Comparison of ENCODE assay signal across 32 cellular contexts in genomic region chr11:124225471-124225870, GRCh38. TPM values are rescaled to one million over a fixed set of nuclear protein-coding genes. Genes with fewer than 3 reads are reported as not detected.
"Had no signal": no experiment of that assay in that cellular context is flagged by ENCODE, and none has a peak within 500 bp of the region (broad histone marks: within the 10 kb centered on the region; RNA-seq: fewer than 3 reads in every experiment).

No MANE protein-coding gene starts in this region.

- H3K4me3 Mint-ChIP-seq: stimulated activated effector memory CD8-positive, alpha-beta T cell treated with anti-CD3 and anti-CD28 coated beads, Interleukin-12 subunit alpha, Interleukin-12 subunit beta, amount 100 ng/mL, for 72 hours; stimulated activated memory B cell treated with anti-CD40 and anti-IgM and Interleukin-4, amounts not matched to agents 10 μg/mL and 1 μg/mL and 100 μg/mL, for 72 hours; stimulated activated naive B cell treated with anti-CD40 and anti-IgM and Interleukin-4, amounts not matched to agents 10 μg/mL and 1 μg/mL and 100 μg/mL, for 72 hours; stimulated activated naive CD8-positive, alpha-beta T cell treated with anti-CD3 and anti-CD28 coated beads, Interleukin-15, amount 100 ng/mL, for 72 hours; stimulated activated naive CD8-positive, alpha-beta T cell treated with anti-CD3 and anti-CD28 coated beads, Interleukin-15, Interleukin-2, amounts not matched to agents 100 ng/mL and 50 ng/mL, for 24 hours; type B pancreatic cell had no signal

- H3K27ac Mint-ChIP-seq: stimulated activated effector memory CD8-positive, alpha-beta T cell treated with anti-CD3 and anti-CD28 coated beads, Interleukin-12 subunit alpha, Interleukin-12 subunit beta, amount 100 ng/mL, for 72 hours; stimulated activated memory B cell treated with anti-CD40 and anti-IgM and Interleukin-4, amounts not matched to agents 10 μg/mL and 1 μg/mL and 100 μg/mL, for 72 hours; stimulated activated naive B cell treated with anti-CD40 and anti-IgM and Interleukin-4, amounts not matched to agents 10 μg/mL and 1 μg/mL and 100 μg/mL, for 72 hours; stimulated activated naive CD8-positive, alpha-beta T cell treated with anti-CD3 and anti-CD28 coated beads, Interleukin-15, amount 100 ng/mL, for 72 hours; stimulated activated naive CD8-positive, alpha-beta T cell treated with anti-CD3 and anti-CD28 coated beads, Interleukin-15, Interleukin-2, amounts not matched to agents 100 ng/mL and 50 ng/mL, for 24 hours; type B pancreatic cell had no signal

- H3K4me3 ChIP-seq: stomach, suprapubic skin, testis, thoracic aorta, thyroid gland, tibial artery, tibial nerve, transverse colon, upper lobe of left lung, upper lobe of right lung, uterus, vagina had no signal

- H3K4me1 Mint-ChIP-seq: stimulated activated effector memory CD8-positive, alpha-beta T cell treated with anti-CD3 and anti-CD28 coated beads, Interleukin-12 subunit alpha, Interleukin-12 subunit beta, amount 100 ng/mL, for 72 hours; stimulated activated memory B cell treated with anti-CD40 and anti-IgM and Interleukin-4, amounts not matched to agents 10 μg/mL and 1 μg/mL and 100 μg/mL, for 72 hours; stimulated activated naive B cell treated with anti-CD40 and anti-IgM and Interleukin-4, amounts not matched to agents 10 μg/mL and 1 μg/mL and 100 μg/mL, for 72 hours; stimulated activated naive CD8-positive, alpha-beta T cell treated with anti-CD3 and anti-CD28 coated beads, Interleukin-15, amount 100 ng/mL, for 72 hours had no signal

- H3K36me3 ChIP-seq: stomach, suprapubic skin, thoracic aorta, thyroid gland, tibial artery, tibial nerve, transverse colon, upper lobe of left lung, upper lobe of right lung, uterus, vagina had no signal

- DNase-seq: stimulated activated CD4-positive, alpha-beta T cell treated with anti-CD3 and anti-CD28 coated beads, Interleukin-2, amount 100 ng/mL, for 48 hours; stimulated activated CD4-positive, alpha-beta T cell treated with anti-CD3 and anti-CD28 coated beads, Interleukin-4, amount 100 ng/mL, for 1 hour; stimulated activated CD4-positive, alpha-beta T cell treated with anti-CD3 and anti-CD28 coated beads, Interleukin-4, amount 100 ng/mL, for 24 hours; stimulated activated CD4-positive, alpha-beta T cell treated with anti-CD3 and anti-CD28 coated beads, Interleukin-4, amount 100 ng/mL, for 4 hours; stimulated activated CD8-positive, alpha-beta memory T cell treated with anti-CD3 and anti-CD28 coated beads, Interleukin-4, amount 100 ng/mL, for 48 hours; stimulated activated naive B cell treated with anti-CD40 and anti-IgM and Interleukin-4, amounts not matched to agents 10 μg/mL and 1 μg/mL and 100 μg/mL, for 72 hours; stimulated activated naive CD4-positive, alpha-beta T cell; stimulated activated naive CD4-positive, alpha-beta T cell treated with Interleukin-2 at 50 U/mL for 16 hours; stimulated activated naive CD8-positive, alpha-beta T cell treated with anti-CD3 and anti-CD28 coated beads, Interleukin-15, amount 100 ng/mL, for 72 hours; stimulated activated naive CD8-positive, alpha-beta T cell treated with anti-CD3 and anti-CD28 coated beads, Interleukin-15, Interleukin-2, amounts not matched to agents 100 U/mL and 50 U/mL, for 24 hours; stomach; testis; thyroid gland; transverse colon; upper lobe of left lung; upper lobe of right lung; uterus had no signal

- H3K36me3 Mint-ChIP-seq: stimulated activated effector memory CD8-positive, alpha-beta T cell treated with anti-CD3 and anti-CD28 coated beads, Interleukin-12 subunit alpha, Interleukin-12 subunit beta, amount 100 ng/mL, for 72 hours; stimulated activated memory B cell treated with anti-CD40 and anti-IgM and Interleukin-4, amounts not matched to agents 10 μg/mL and 1 μg/mL and 100 μg/mL, for 72 hours; stimulated activated naive B cell treated with anti-CD40 and anti-IgM and Interleukin-4, amounts not matched to agents 10 μg/mL and 1 μg/mL and 100 μg/mL, for 72 hours; type B pancreatic cell had no signal

- H3K9me3 Mint-ChIP-seq: stimulated activated naive CD8-positive, alpha-beta T cell treated with anti-CD3 and anti-CD28 coated beads, Interleukin-15, Interleukin-2, amounts not matched to agents 100 ng/mL and 50 ng/mL, for 24 hours; type B pancreatic cell had no signal

- H3K27me3 Mint-ChIP-seq: stimulated activated naive CD8-positive, alpha-beta T cell treated with anti-CD3 and anti-CD28 coated beads, Interleukin-15, Interleukin-2, amounts not matched to agents 100 ng/mL and 50 ng/mL, for 24 hours had no signal

- H3K4me1 ChIP-seq: stomach, suprapubic skin, testis, thyroid gland, tibial artery, tibial nerve, upper lobe of left lung, upper lobe of right lung, uterus, vagina had no signal

- H3K9me3 ChIP-seq: stomach, suprapubic skin, testis, thoracic aorta, thyroid gland, tibial artery, tibial nerve, transverse colon, upper lobe of left lung, upper lobe of right lung, uterus, vagina had no signal

- H3K27ac ChIP-seq: stomach, suprapubic skin, testis, thoracic aorta, thyroid gland, tibial artery, tibial nerve, transverse colon, upper lobe of right lung, uterus, vagina had no signal

- H3K27me3 ChIP-seq: stomach, suprapubic skin, testis, thyroid gland, tibial artery, tibial nerve, transverse colon, upper lobe of left lung, upper lobe of right lung, uterus, vagina had no signal

- ATAC-seq: stimulated activated effector memory CD8-positive, alpha-beta T cell treated with anti-CD3 and anti-CD28 coated beads, Interleukin-12 subunit alpha, Interleukin-12 subunit beta, amount 100 ng/mL, for 72 hours; stimulated activated memory B cell treated with anti-CD40 and anti-IgM and Interleukin-4, amounts not matched to agents 10 μg/mL and 1 μg/mL and 100 μg/mL, for 72 hours; stimulated activated naive B cell treated with anti-CD40 and anti-IgM and Interleukin-4, amounts not matched to agents 10 μg/mL and 1 μg/mL and 100 μg/mL, for 72 hours; stimulated activated naive CD8-positive, alpha-beta T cell treated with anti-CD3 and anti-CD28 coated beads, Interleukin-15, amount 100 ng/mL, for 72 hours; stimulated activated naive CD8-positive, alpha-beta T cell treated with anti-CD3 and anti-CD28 coated beads, Interleukin-15, Interleukin-2, amounts not matched to agents 100 U/mL and 50 U/mL, for 24 hours had no signal

- FAIRE-seq: urothelium cell line had no signal

RNA-seq across cellular contexts. Expression of gene OR8G1, which starts 15.4 kb away (rescaled TPM):
- total RNA-seq: stomach, subcutaneous adipose tissue, suprapubic skin, temporal lobe, thoracic aorta, thyroid gland, tibial nerve, upper lobe of left lung, upper lobe of right lung, ureter, urinary bladder, uterus, vagina had no signal
- polyA plus RNA-seq: stomach, thymus, urinary bladder had no signal

RNA-seq across cellular contexts. Expression of gene OR8G5, which starts 30.7 kb away (rescaled TPM):
- total RNA-seq: stomach, suprapubic skin, temporal lobe, thoracic aorta, thyroid gland, tibial nerve, ureter, urinary bladder, uterus, vagina had no signal
- polyA plus RNA-seq: stomach, urinary bladder had no signal

RNA-seq across cellular contexts. Expression of gene OR10D3, which starts 42.3 kb away (rescaled TPM):
- total RNA-seq: stomach, subcutaneous adipose tissue, suprapubic skin, temporal lobe, thoracic aorta, thyroid gland, tibial nerve, transverse colon, upper lobe of left lung, upper lobe of right lung, ureter, urinary bladder, uterus, vagina had no signal
- polyA plus RNA-seq: stomach, thymus, urinary bladder had no signal
